23 cellular contexts compared by ENCODE assay signal in genomic region chr17:13753151-13753550, GRCh38.
"Had no signal": no experiment of that assay in that cellular context is flagged by ENCODE, and none has a peak within 500 bp of the region (broad histone marks: within the 10 kb centered on the region; RNA-seq: fewer than 3 reads in every experiment).

No MANE protein-coding gene starts in this region.

- FAIRE-seq: astrocyte had no signal

- H3K36me3 ChIP-seq: adrenal gland, breast epithelium, WERI-Rb-1 had no signal

- H3K4me1 ChIP-seq: adrenal gland, body of pancreas, breast epithelium had no signal

- H3K9me3 ChIP-seq: adrenal gland, breast epithelium had no signal

- ATAC-seq: activated CD8-positive, alpha-beta T cell treated with anti-CD3 and anti-CD28 coated beads for 36 hours; activated naive CD4-positive, alpha-beta T cell treated with anti-CD3 and anti-CD28 coated beads, Interleukin-2, amount 50 U/mL, for 72 hours; body of pancreas had no signal

- H3K4me3 ChIP-seq: adrenal gland, body of pancreas, breast epithelium had no signal

- H3K27ac ChIP-seq: adrenal gland, body of pancreas, breast epithelium, WERI-Rb-1 had no signal

- H3K27me3 ChIP-seq: adrenal gland, body of pancreas, breast epithelium had no signal

- DNase-seq: activated CD4-positive, alpha-beta T cell treated with anti-CD3 and anti-CD28 coated beads, Interleukin-2, amount 10 ng/mL, durations not matched to agents 24 days and 14 days; activated CD4-positive, alpha-beta T cell treated with anti-CD3 and anti-CD28 coated beads, Interleukin-2, amount 50 U/mL, for 4 hours; activated CD8-positive, alpha-beta T cell treated with anti-CD3 and anti-CD28 coated beads for 36 hours; activated gamma-delta T cell; activated naive CD4-positive, alpha-beta T cell treated with anti-CD3 and anti-CD28 coated beads for 36 hours; activated T-cell treated with anti-CD3 and anti-CD28 coated beads, Interleukin-2, amount 50 U/mL, for 24 hours; adrenal gland; body of pancreas; NCI-H1105; NCI-H1417 treated with DMSO at 0.1 percent for 48 hours; NCI-H1694 treated with DMSO at 0.1 percent for 48 hours; NCI-H2029; NCI-H345; NCI-H524 treated with DMSO at 0.1 percent for 48 hours; NCI-H748 treated with DMSO at 0.1 percent for 48 hours; NK-92 treated with Interleukin-12 subunit alpha and Interleukin-12 subunit beta, amount 100 ng/mL, for 24 hours; Right ventricle myocardium superior; SW 1271; T1000; WERI-Rb-1 had no signal
